In the genomic region with DNA sequence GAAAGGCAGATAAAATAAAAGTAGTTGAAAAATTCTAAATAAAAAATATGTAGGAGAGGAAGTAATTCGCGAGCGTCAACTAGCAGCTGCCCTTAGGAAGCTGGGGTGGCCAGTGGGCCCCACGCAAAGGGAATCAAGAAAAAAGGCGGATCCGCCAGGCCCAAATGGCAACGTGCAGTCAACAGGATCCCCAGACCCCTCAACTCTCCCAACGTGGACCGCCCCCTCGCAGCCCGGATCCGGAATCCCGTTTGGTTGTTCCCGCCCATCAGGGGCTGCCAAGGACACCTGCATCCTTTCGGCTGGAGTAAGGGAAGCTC, we compare ENCODE assay signal across 8 cellular contexts. TPM values are rescaled to one million over a fixed set of nuclear protein-coding genes. Genes with fewer than 3 reads are reported as not detected.
DNase-seq lines count a peak whose midpoint lies in the region; ATAC-seq and TF ChIP-seq lines count a peak whose summit lies in the region.

No MANE protein-coding gene starts in this region.

- H3K9me3 ChIP-seq in HAP-1 (no peaks in the 10 kb centered on the region), esophagus squamous epithelium (no peaks in the 10 kb centered on the region)

- H3K4me1 ChIP-seq in HAP-1 (peaks cover 15% of the 10 kb centered on the region), esophagus squamous epithelium (peaks cover 0 to 33% (median 10%) of the 10 kb centered on the region in 3 donors)

- H3K4me3 ChIP-seq in GM12864 (ENCODE audit: low read depth, low read length) (peak overlapping the region; percentile 69), HAP-1 (peak overlapping the region; percentile 98), esophagus squamous epithelium (peak overlapping the region; percentile 74 to 98 (median 82))

- 0% methylated on average over 7 to 15 of the region's 15 CpGs for WGBS in esophagus squamous epithelium, 2 donors

- DNase-seq in GM12864 (ENCODE audit: low read depth) (no peak), HAP-1 (ENCODE audit: low spot score in 2 of 2) (no peak), esophagus squamous epithelium (lab: John Stamatoyannopoulos, UW) (no peak), omental fat pad (ENCODE audit: low spot score) (peak; percentile 25), DMS79 (lab: John Stamatoyannopoulos, UW) (no peak), NCI-H2107 (lab: John Stamatoyannopoulos, UW) (no peak)
- no peak for DNase-seq in activated CD8-positive, alpha-beta memory T cell treated with anti-CD3 and anti-CD28 coated beads for 24 hours

- ATAC-seq in omental fat pad (ENCODE audit: low FRiP score), result peak; percentile 55

- TF ChIP-seq CTCF in GM12864 (IDR thresholded peaks at IDR 0.05; ENCODE audit: low read depth, low read length, missing control alignments) (no peak), esophagus squamous epithelium (IDR thresholded peaks at IDR 0.05) (no peak), omental fat pad (IDR thresholded peaks at IDR 0.05) (no peak)

- intact Hi-C loops in esophagus squamous epithelium (cut with DNase I), result no loop called here

- in situ Hi-C loops in HAP-1 (cut with MboI; ENCODE audit: low sequenced_read_pairs), result no loop called here

- H3K27me3 ChIP-seq in HAP-1 (ENCODE audit: low read depth) (no peaks in the 10 kb centered on the region), esophagus squamous epithelium (no peaks in the 10 kb centered on the region)

- TF ChIP-seq POLR2A in esophagus squamous epithelium (IDR thresholded peaks at IDR 0.05), result no peak

- H3K27ac ChIP-seq in esophagus squamous epithelium, result peak overlapping the region; percentile 74 to 91 (median 88)

- peaks cover 10% of the 10 kb centered on the region for H3K36me3 ChIP-seq in HAP-1 (replicated peaks)
- peaks cover 0 to 26% (median 0%) of the 10 kb centered on the region in 3 donors for H3K36me3 ChIP-seq in esophagus squamous epithelium

TF ChIP-seq in PFSK-1, 5 proteins besides CTCF, POLR2A, EP300 and RAD21:
- TF ChIP-seq POLR2AphosphoS5 (IDR thresholded peaks at IDR 0.05; ENCODE audit: low read depth, low read length) (peak; percentile 26; the same call in 1 of the 2 replicates), FOXP2 (optimal IDR thresholded peaks at IDR 0.05; ENCODE audit: borderline replicate concordance, extremely low read depth, extremely low read length, insufficient read depth) (no peak), TAF1 (IDR thresholded peaks at IDR 0.05; ENCODE audit: borderline replicate concordance, insufficient read depth, low read length) (no peak)

RNA-seq across cellular contexts. Expression of gene DZANK1, which starts 0.3 kb away (rescaled TPM):
- polyA plus RNA-seq in PFSK-1 (2012; ENCODE audit: insufficient read length, low read depth), result 0.85 TPM
- total RNA-seq in esophagus squamous epithelium (1 to 10 TPM in 2 of 4 donors, under 1 TPM in 2; 0.92 to 5.2 (median 1.1) TPM), omental fat pad (1 to 10 TPM; 1.4 to 2.5 (median 2.1) TPM)

RNA-seq across cellular contexts. Expression of gene POLR3F, which starts 0.7 kb away (rescaled TPM):
- polyA plus RNA-seq in PFSK-1 (2012; ENCODE audit: insufficient read length, low read depth), result 9.5 TPM
- total RNA-seq in esophagus squamous epithelium (1 to 10 TPM; 5.1 to 9.2 (median 6.9) TPM), omental fat pad (10 to 100 TPM in 1 of 4 donors, 1 to 10 TPM in 3; 6.0 to 10.1 (median 7.7) TPM)

RNA-seq across cellular contexts. Expression of gene RBBP9, which starts 30.5 kb away (rescaled TPM):
- 5.9 TPM for polyA plus RNA-seq in PFSK-1 (2012; ENCODE audit: insufficient read length, low read depth)
- total RNA-seq in esophagus squamous epithelium (10 to 100 TPM in 3 of 4 donors, 1 to 10 TPM in 1; 6.6 to 27.7 (median 11.4) TPM), omental fat pad (10 to 100 TPM in 2 of 4 donors, 1 to 10 TPM in 2; 7.1 to 14.8 (median 11.8) TPM)

RNA-seq across cellular contexts. Expression of gene SEC23B, which starts 41.2 kb away (rescaled TPM):
- 40.8 TPM for polyA plus RNA-seq in PFSK-1 (2012; ENCODE audit: insufficient read length, low read depth)
- 10 to 100 TPM; 37.6 to 72.3 (median 43.9) TPM for total RNA-seq in esophagus squamous epithelium
- 10 to 100 TPM; 35.5 to 44.6 (median 38.5) TPM for total RNA-seq in omental fat pad
